ENCODE assay signal across 17 cellular contexts in genomic region chr4:173214231-173214630, GRCh38. TPM values are rescaled to one million over a fixed set of nuclear protein-coding genes. Genes with fewer than 3 reads are reported as not detected.
DNase-seq lines count a peak whose midpoint lies in the region; ATAC-seq, FAIRE-seq and TF ChIP-seq lines count a peak whose summit lies in the region.
"Had no signal": no experiment of that assay in that cellular context is flagged by ENCODE, and none has a peak within 500 bp of the region (broad histone marks: within the 10 kb centered on the region; RNA-seq: fewer than 3 reads in every experiment).

No MANE protein-coding gene starts in this region.

- H3K27ac Mint-ChIP-seq in WTC11, result 0 out of 2 replicates have a peak overlapping the region, but pooled peaks have one; percentile 4

- POLR2A ChIA-PET in A549 (lab: Yijun Ruan, JAX) (no interaction called here), HCT116 (lab: Charles Lee) (no interaction called here), WTC11 (lab: Charles Lee) (interaction anchor here (0.6 kb wide), 1 partner anchor 80 kb away, joined by 3 read pairs; no protein-coding TSS in a partner anchor)

- H3K4me1 ChIP-seq in A549 (peaks cover 72% of the 10 kb centered on the region), HCT116 (ENCODE audit: control insufficient read depth in 1 of 2, insufficient read depth in 2 of 2, low read length in 2 of 2) (peaks cover 62 to 93% of the 10 kb centered on the region in 2 experiments), mesodermal cell (ENCODE audit: control insufficient read depth, insufficient read depth, low read length, poor library complexity, severe bottlenecking) (peaks cover 39% of the 10 kb centered on the region), esophagus muscularis mucosa (peaks cover 4 to 27% (median 17%) of the 10 kb centered on the region in 4 donors)

- H3K4me3 Mint-ChIP-seq in WTC11, result no peak overlapping the region

- no peak overlapping the region for H3K27ac ChIP-seq in A549
- no peak overlapping the region for H3K27ac ChIP-seq in HCT116 (ENCODE audit: low read depth, low read length)
- H3K27ac ChIP-seq in mesodermal cell (ENCODE audit: low read depth, low read length, severe bottlenecking), result peak overlapping the region; percentile 62
- H3K27ac ChIP-seq in esophagus muscularis mucosa (replicated peaks in 1 of 4), result no peak overlapping the region
- H3K27ac ChIP-seq: BLaER1 treated with 17β-estradiol and CSF1 and Interleukin-3, amounts not matched to agents 10 nM and 100 nM had no signal

- H3K9ac ChIP-seq in HCT116 (ENCODE audit: low read length), result no peak overlapping the region
- H3K9ac ChIP-seq: BLaER1 treated with 17β-estradiol and CSF1 and Interleukin-3, amounts not matched to agents 10 nM and 100 nM had no signal

- H3K79me2 ChIP-seq in HCT116 (ENCODE audit: insufficient read depth, low read length), result peaks cover 64% of the 10 kb centered on the region

- no peaks in the 10 kb centered on the region for H3K9me2 ChIP-seq in HCT116 (ENCODE audit: insufficient read depth)

- TF ChIP-seq CTCF in A549 (IDR thresholded peaks at IDR 0.05) (no peak), HCT116 (IDR thresholded peaks at IDR 0.05 in 2 of 3, conservative IDR thresholded peaks at IDR 0.05 in 1 of 3; ENCODE audit: borderline replicate concordance in 1 of 3, insufficient read depth in 1 of 3, low read depth in 2 of 3, low read length in 2 of 3) (no peak), WTC11 (IDR thresholded peaks at IDR 0.05) (no peak), esophagus muscularis mucosa (IDR thresholded peaks at IDR 0.05) (no peak)

- BruUV-seq in HCT116 (replicated peaks; lab: Mats Ljungman, UMichigan), result no TSS peak

- intact Hi-C loops in HCT116 (cut with micrococcal nuclease) (no loop called here), esophagus muscularis mucosa (cut with DNase I) (no loop called here)

- H3K27me3 Mint-ChIP-seq in WTC11 (ENCODE audit: low read depth), result no peaks in the 10 kb centered on the region

- 0 out of 3 replicates have a peak overlapping the region, but pooled peaks have one; percentile 12 for H3K4me2 ChIP-seq in A549
- peak overlapping the region; percentile 17; the same call in 1 of the 2 replicates for H3K4me2 ChIP-seq in HCT116 (ENCODE audit: low read length)
- H3K4me2 ChIP-seq: BLaER1 treated with 17β-estradiol and CSF1 and Interleukin-3, amounts not matched to agents 10 nM and 100 nM had no signal

- no peaks in the 10 kb centered on the region for H3K36me3 ChIP-seq in HCT116 (ENCODE audit: control insufficient read depth in 1 of 2, insufficient read depth in 2 of 2, low read length in 2 of 2)
- H3K36me3 ChIP-seq in mesodermal cell (ENCODE audit: control insufficient read depth, insufficient read depth, low read length), result no peaks in the 10 kb centered on the region
- no peaks in the 10 kb centered on the region for H3K36me3 ChIP-seq in esophagus muscularis mucosa
- H3K36me3 ChIP-seq: HAP-1 had no signal

- TF ChIP-seq POLR2A in A549 (IDR thresholded peaks at IDR 0.05; ENCODE audit: low read length) (no peak), HCT116 (IDR thresholded peaks at IDR 0.05; ENCODE audit: borderline replicate concordance, extremely low read depth, insufficient read depth, insufficient read length) (no peak), esophagus muscularis mucosa (IDR thresholded peaks at IDR 0.05; ENCODE audit: low read depth) (no peak)

- ATAC-seq in A549 (no peak), HCT116 (no peak), WTC11 (no peak)
- ATAC-seq: GM12878, PC-3, Right ventricle myocardium inferior had no signal

- H3K36me3 Mint-ChIP-seq in WTC11, result peaks cover 4% of the 10 kb centered on the region

- H4K20me1 ChIP-seq in HCT116 (ENCODE audit: insufficient read depth), result no peaks in the 10 kb centered on the region

- TF ChIP-seq EP300 in A549 (IDR thresholded peaks at IDR 0.05) (no peak), esophagus muscularis mucosa (IDR thresholded peaks at IDR 0.05) (no peak)

- no peak for FAIRE-seq in A549 (lab: Jason Lieb, UNC)
- FAIRE-seq: GM12878, GM18507 had no signal

- H3K4me3 ChIP-seq in A549 (no peak overlapping the region), HCT116 (replicated peaks in 1 of 2; ENCODE audit: low read depth in 1 of 2, low read length in 2 of 2) (no peak overlapping the region), mesodermal cell (ENCODE audit: extremely low read depth, insufficient read depth, low read length, poor library complexity, severe bottlenecking) (no peak overlapping the region), esophagus muscularis mucosa (no peak overlapping the region)
- H3K4me3 ChIP-seq: BLaER1 treated with 17β-estradiol and CSF1 and Interleukin-3, amounts not matched to agents 10 nM and 100 nM; GM12878; HAP-1 had no signal

- RAD21 ChIA-PET in HCT116 (lab: Charles Lee; ENCODE audit: low non-redundant PET in 1 of 2, low total read pairs in 2 of 2, uncharacterized antibody in 2 of 2, unreplicated experiment in 2 of 2), result no interaction called here

- no peak for TF ChIP-seq RAD21 in A549 (conservative IDR thresholded peaks at IDR 0.05 in 1 of 2, IDR thresholded peaks at IDR 0.05 in 1 of 2)
- no peak for TF ChIP-seq RAD21 in HCT116 (IDR thresholded peaks at IDR 0.05; ENCODE audit: low read depth)

- WGBS in A549 (ENCODE audit: missing lambda C conversion rate), result 50% methylated on average over 1 of the region's 1 CpG
- WGBS in mesodermal cell (ENCODE audit: insufficient coverage in 2 of 2), 2 experiments, result no CpG with 5 or more reads among the region's 1 CpG
- WGBS in esophagus muscularis mucosa, result 88% methylated on average over 1 of the region's 1 CpG

- no peak for DNase-seq in A549 (ENCODE audit: low read depth in 1 of 2, low spot score in 1 of 2)
- no peak for DNase-seq in HCT116 (ENCODE audit: low read depth, low spot score)
- DNase-seq in WTC11 (ENCODE audit: low spot score), result no peak
- no peak for DNase-seq in esophagus muscularis mucosa (ENCODE audit: extremely low spot score)
- no peak for DNase-seq in DMS153 treated with DMSO at 0.1 percent for 48 hours (lab: John Stamatoyannopoulos, UW; ENCODE audit: unreplicated experiment)
- no peak for DNase-seq in pons (ENCODE audit: low spot score)
- DNase-seq: DMS153, Kasumi-1, NCI-H1436 treated with DMSO at 0.1 percent for 48 hours, NCI-H2081 had no signal

- H3K9me3 Mint-ChIP-seq in WTC11, result peaks cover 2% of the 10 kb centered on the region

- H3K9me3 ChIP-seq in A549 (no peaks in the 10 kb centered on the region), HCT116 (ENCODE audit: control insufficient read depth in 1 of 2, insufficient read depth in 1 of 2, low read depth in 1 of 2, low read length in 2 of 2) (no peaks in the 10 kb centered on the region), mesodermal cell (ENCODE audit: control insufficient read depth, low read length) (no peaks in the 10 kb centered on the region), esophagus muscularis mucosa (no peaks in the 10 kb centered on the region)
- H3K9me3 ChIP-seq: HAP-1 had no signal

- no peak overlapping the region for H2AFZ ChIP-seq in HCT116 (ENCODE audit: low read depth, low read length, poor library complexity, severe bottlenecking)

- H3K4me1 Mint-ChIP-seq in WTC11, result peaks cover 75% of the 10 kb centered on the region

- CTCF ChIA-PET in A549 (lab: Yijun Ruan, JAX), result interaction anchor here (1.2 kb wide), 1 partner anchor 46 kb away, joined by 6 read pairs; the partner anchor contains the start of gene GALNT7
- CTCF ChIA-PET in HCT116 (lab: Charles Lee), result interaction anchor here (1.1 to 1.5 kb wide), 2 partner anchors 14 to 88 kb away, joined by 3 to 4 read pairs; no protein-coding TSS in a partner anchor
- CTCF ChIA-PET in WTC11 (lab: Charles Lee), result interaction anchor here (0.8 to 2.1 kb wide), 2 partner anchors 39 to 87 kb away, joined by 3 to 4 read pairs; no protein-coding TSS in a partner anchor

- H3K27me3 ChIP-seq in HCT116 (ENCODE audit: insufficient read depth, low read length), result no peaks in the 10 kb centered on the region
- H3K27me3 ChIP-seq in esophagus muscularis mucosa, result no peaks in the 10 kb centered on the region
- H3K27me3 ChIP-seq: BLaER1 treated with 17β-estradiol and CSF1 and Interleukin-3, amounts not matched to agents 10 nM and 100 nM had no signal

TF ChIP-seq in A549, 52 proteins besides CTCF, POLR2A, EP300 and RAD21 (continues in another document):
- TF ChIP-seq CEBPB (IDR thresholded peaks at IDR 0.05) (no peak), SMC3 (IDR thresholded peaks at IDR 0.05) (no peak), POLR2AphosphoS2 (conservative IDR thresholded peaks at IDR 0.05; ENCODE audit: low read length) (no peak), NPAS2 (CRISPR knock-in tag; IDR thresholded peaks at IDR 0.05; ENCODE audit: borderline replicate concordance) (no peak), MAFK (IDR thresholded peaks at IDR 0.05; ENCODE audit: partially characterized antibody) (no peak), HDAC2 (IDR thresholded peaks at IDR 0.05) (no peak), BHLHE40 (IDR thresholded peaks at IDR 0.05; ENCODE audit: low read depth, low read length) (no peak)

TF ChIP-seq in HCT116, 20 proteins besides CTCF, POLR2A, EP300 and RAD21 (continues in another document):
- TF ChIP-seq SP1 (IDR thresholded peaks at IDR 0.05; ENCODE audit: low read depth), result no peak

TF ChIP-seq in WTC11, 78 proteins besides CTCF, POLR2A, EP300 and RAD21 (continues in another document):
- no peak for TF ChIP-seq ZBTB43 (CRISPR knock-in tag; IDR thresholded peaks at IDR 0.05)
- TF ChIP-seq ATF3 (CRISPR knock-in tag; conservative IDR thresholded peaks at IDR 0.05), result no peak

RNA-seq across cellular contexts. Expression of gene GALNT7, which starts 45.6 kb away (rescaled TPM):
- polyA plus RNA-seq in A549 (2011; rRNA removed), result 57.1 and 63.6 TPM in 2 replicates
- polyA plus RNA-seq in A549 (2012; cell fraction: cytosol; rRNA removed), result 8.1 and 8.2 TPM in 2 replicates
- polyA plus RNA-seq in A549 (2012; cell fraction: nucleus; rRNA removed), result 7.7 and 9.7 TPM in 2 replicates
- 28.2 to 30.9 TPM (median 28.8 TPM) in 3 replicates for polyA plus RNA-seq in A549 (2017; fragmentation: RNase III; extraction: RNeasy Plus Mini Kit Qiagen cat#74134 plus additional on column Dnase treatment)
- polyA minus RNA-seq in A549 (2011; rRNA and poly(A)+ RNA removed), result 35.5 and 37.1 TPM in 2 replicates
- total RNA-seq in HCT116 (2021; ENCODE audit: unreplicated experiment), result 21.3 TPM
- polyA plus RNA-seq in HCT116 (2012), result 5.4 and 6.7 TPM in 2 replicates
- total RNA-seq in WTC11 (2021), result 79.9 to 86.9 TPM (median 82.8 TPM) in 3 replicates
- polyA plus RNA-seq in mesodermal cell (2013, experiment 1 of 2), result 37.9 TPM
- 40.1 TPM for polyA plus RNA-seq in mesodermal cell (2013, experiment 2 of 2)
- 10 to 100 TPM in 3 of 4 donors, 1 to 10 TPM in 1; 9.6 to 20.2 (median 12.9) TPM for total RNA-seq in esophagus muscularis mucosa
